ENCODE assay signal across 6 cellular contexts in genomic region chr3:65703820-65704219, GRCh38.
"Had no signal": no experiment of that assay in that cellular context is flagged by ENCODE, and none has a peak within 500 bp of the region (broad histone marks: within the 10 kb centered on the region; RNA-seq: fewer than 3 reads in every experiment).

No MANE protein-coding gene starts in this region.

- H3K4me3 Mint-ChIP-seq: GM23338, IgD-negative memory B cell had no signal

- DNase-seq: H7, HCEC 1CT, KG1 had no signal

- H2AFZ ChIP-seq: GM23338 had no signal

- H3K4me2 ChIP-seq: GM23338 had no signal

- H3K27ac Mint-ChIP-seq: GM23338, IgD-negative memory B cell had no signal

- H3K27me3 Mint-ChIP-seq: IgD-negative memory B cell had no signal

- H3K36me3 Mint-ChIP-seq: IgD-negative memory B cell had no signal

- H3K4me3 ChIP-seq: GM23338 had no signal

- ATAC-seq: GM23338 had no signal

- H3K4me1 Mint-ChIP-seq: IgD-negative memory B cell had no signal

- H3K27ac ChIP-seq: HL-60 had no signal
